Comparison of ENCODE assay signal across 10 cellular contexts in the genomic region with DNA sequence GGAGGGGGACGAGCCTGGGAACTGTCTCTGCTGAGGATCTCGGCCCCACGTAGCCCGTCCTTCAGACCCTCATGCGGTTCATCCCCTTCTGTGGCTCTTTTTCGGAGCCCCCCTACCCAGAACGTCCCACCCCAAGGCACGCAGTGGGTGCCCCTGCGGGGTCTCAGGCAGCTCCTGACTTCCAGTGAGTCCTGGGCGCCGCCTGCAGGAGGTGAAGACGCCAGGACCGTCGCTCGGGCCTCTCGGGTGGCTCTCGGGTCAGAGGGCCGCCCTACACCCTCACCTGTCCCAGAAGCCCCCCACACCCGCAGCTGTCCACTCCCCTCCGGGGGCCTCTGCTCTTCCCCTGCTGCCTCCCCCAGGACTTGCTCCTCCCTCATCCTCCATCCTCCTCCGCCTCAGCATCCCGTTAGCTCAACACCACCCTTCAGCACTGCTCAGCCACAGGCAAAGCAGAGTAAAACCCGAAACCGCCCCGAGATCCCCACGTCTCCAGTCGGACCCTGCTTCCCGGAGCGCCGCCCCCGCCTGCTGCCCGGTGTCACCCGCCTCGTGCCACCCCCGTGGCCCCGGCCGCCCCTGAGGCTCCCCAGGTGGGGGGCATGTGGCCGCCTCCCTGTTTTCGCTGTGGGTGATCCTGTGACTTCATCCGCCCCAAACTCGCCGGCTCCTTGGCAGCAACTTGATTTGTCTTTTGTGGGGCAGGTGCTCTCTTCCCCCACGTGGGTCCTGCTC. TPM values are rescaled to one million over a fixed set of nuclear protein-coding genes. Genes with fewer than 3 reads are reported as not detected.
DNase-seq lines count a peak whose midpoint lies in the region; ATAC-seq and TF ChIP-seq lines count a peak whose summit lies in the region.
"Had no signal": no experiment of that assay in that cellular context is flagged by ENCODE, and none has a peak within 500 bp of the region (broad histone marks: within the 10 kb centered on the region; RNA-seq: fewer than 3 reads in every experiment).

No MANE protein-coding gene starts in this region.

- 89% methylated on average over 39 of the region's 43 CpGs for WGBS in suprapubic skin

- H3K27me3 ChIP-seq in RWPE2 (ENCODE audit: insufficient read depth, poor library complexity, severe bottlenecking) (no peaks in the 10 kb centered on the region), duodenal mucosa (ENCODE audit: control insufficient read depth in 1 of 2, insufficient read depth in 2 of 2, low read length in 2 of 2) (no peaks in the 10 kb centered on the region), muscle layer of colon (ENCODE audit: control insufficient read depth in 1 of 2, insufficient read depth in 2 of 2, low read length in 2 of 2) (no peaks in the 10 kb centered on the region), suprapubic skin (no peaks in the 10 kb centered on the region)

- H3K4me3 ChIP-seq in RWPE2 (ENCODE audit: severe bottlenecking) (no peak overlapping the region), duodenal mucosa (ENCODE audit: low read depth in 1 of 2, low read length in 2 of 2) (no peak overlapping the region), muscle layer of colon (ENCODE audit: low read depth in 1 of 2, low read length in 2 of 2) (no peak overlapping the region), suprapubic skin (no peak overlapping the region)

- TF ChIP-seq POLR2A in suprapubic skin (IDR thresholded peaks at IDR 0.05): no peak

- H3K27ac ChIP-seq in RWPE2 (ENCODE audit: poor library complexity, severe bottlenecking) (no peak overlapping the region), duodenal mucosa (ENCODE audit: low read depth, low read length) (peak overlapping the region; percentile 79), muscle layer of colon (ENCODE audit: low read depth, low read length) (peak overlapping the region; percentile 81), suprapubic skin (peak overlapping the region; percentile 56)

- DNase-seq in RWPE2 (ENCODE audit: low spot score): peak; percentile 65
- peak; percentile 58 to 72 for DNase-seq in suprapubic skin (ENCODE audit: low spot score in 2 of 2)
- no peak for DNase-seq in NCI-H510A (lab: John Stamatoyannopoulos, UW)
- no peak for DNase-seq in DMS153 treated with DMSO at 0.1 percent for 48 hours (lab: John Stamatoyannopoulos, UW; ENCODE audit: unreplicated experiment)
- DNase-seq: anterior cingulate cortex; Calu3; stimulated activated CD4-positive, alpha-beta T cell treated with anti-CD3 and anti-CD28 coated beads, Interleukin-4, amount 100 ng/mL, for 4 hours had no signal

- ATAC-seq in RWPE2 (ENCODE audit: low read depth): no peak
- ATAC-seq in HG02840 (IDR thresholded peaks at IDR 0.05; ENCODE audit: low FRiP score, unreplicated experiment): no peak

- H3K36me3 ChIP-seq in RWPE2 (ENCODE audit: low read depth) (no peaks in the 10 kb centered on the region), duodenal mucosa (ENCODE audit: control insufficient read depth in 1 of 2, insufficient read depth in 2 of 2, low read length in 2 of 2) (no peaks in the 10 kb centered on the region), muscle layer of colon (ENCODE audit: insufficient read depth, low read length) (no peaks in the 10 kb centered on the region), suprapubic skin (no peaks in the 10 kb centered on the region)

- H3K9ac ChIP-seq in duodenal mucosa (ENCODE audit: low read depth in 1 of 2, low read length in 2 of 2) (no peak overlapping the region), muscle layer of colon (ENCODE audit: low read length) (no peak overlapping the region)

- no peaks in the 10 kb centered on the region for H3K9me3 ChIP-seq in RWPE2 (ENCODE audit: severe bottlenecking)
- H3K9me3 ChIP-seq in duodenal mucosa (ENCODE audit: control insufficient read depth in 1 of 2, low read length in 2 of 2): no peaks in the 10 kb centered on the region
- no peaks in the 10 kb centered on the region for H3K9me3 ChIP-seq in muscle layer of colon (ENCODE audit: low read length)
- no peaks in the 10 kb centered on the region for H3K9me3 ChIP-seq in suprapubic skin

- TF ChIP-seq CTCF in RWPE2 (IDR thresholded peaks at IDR 0.05; ENCODE audit: poor library complexity, severe bottlenecking) (no peak), suprapubic skin (IDR thresholded peaks at IDR 0.05) (no peak)

- no peaks in the 10 kb centered on the region for H3K4me1 ChIP-seq in RWPE2 (ENCODE audit: insufficient read depth, poor library complexity, severe bottlenecking)
- H3K4me1 ChIP-seq in duodenal mucosa (ENCODE audit: control insufficient read depth in 1 of 2, insufficient read depth in 2 of 2, low read length in 2 of 2): peaks cover 0 to 18% of the 10 kb centered on the region in 2 donors
- H3K4me1 ChIP-seq in muscle layer of colon (ENCODE audit: insufficient read depth, low read length): peaks cover 35% of the 10 kb centered on the region
- peaks cover 21% of the 10 kb centered on the region for H3K4me1 ChIP-seq in suprapubic skin

- TF ChIP-seq EP300 in suprapubic skin (IDR thresholded peaks at IDR 0.05): no peak

RNA-seq across cellular contexts. Expression of gene POFUT2, which starts 13.3 kb away (rescaled TPM):
- total RNA-seq in suprapubic skin: 10 to 100 TPM; 10.7 to 46.9 (median 20.0) TPM

Comparison
In these comparisons a context has a peak if more than half of its experiments do, and no peak if none do; other contexts are left out.
1. DNase-seq: peak in RWPE2 (single experiment) and suprapubic skin (2 of 2); none in NCI-H510A (single experiment) and DMS153 treated with DMSO at 0.1 percent for 48 hours (single experiment).